21 cellular contexts compared by ENCODE assay signal in the genomic region with DNA sequence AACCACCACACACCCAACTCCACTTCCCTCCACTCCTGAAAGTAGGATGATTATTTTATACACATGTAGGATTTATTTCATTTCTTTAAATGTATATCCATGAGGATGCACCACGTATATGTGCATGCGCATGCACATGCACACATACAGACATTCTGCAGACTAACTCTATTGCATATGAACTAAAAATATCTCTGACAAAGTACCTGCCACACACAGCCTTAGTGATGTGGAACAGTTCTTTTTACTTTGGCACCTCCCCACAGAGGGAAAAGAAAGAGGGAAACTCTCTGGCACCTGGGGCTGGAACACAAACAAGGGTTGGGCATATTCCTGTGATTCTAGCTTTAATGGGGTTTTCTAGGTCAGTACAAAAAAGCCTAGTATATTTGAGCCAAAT.
DNase-seq lines count a peak whose midpoint lies in the region; ATAC-seq and TF ChIP-seq lines count a peak whose summit lies in the region.
"Had no signal": no experiment of that assay in that cellular context is flagged by ENCODE, and none has a peak within 500 bp of the region (broad histone marks: within the 10 kb centered on the region; RNA-seq: fewer than 3 reads in every experiment).

No MANE protein-coding gene starts in this region.

- no peak overlapping the region for H3K4me3 Mint-ChIP-seq in endodermal cell
- H3K4me3 Mint-ChIP-seq in neural progenitor cell: no peak overlapping the region
- H3K4me3 Mint-ChIP-seq: B cell; CD4-positive, CD25-positive, alpha-beta regulatory T cell had no signal

- BruUV-seq in OCI-LY7 (replicated peaks; lab: Mats Ljungman, UMichigan): no TSS peak

- H3K36me3 Mint-ChIP-seq in endodermal cell (ENCODE audit: low read depth) (peaks cover 29% of the 10 kb centered on the region), neural progenitor cell (peaks cover 7% of the 10 kb centered on the region)

- no peaks in the 10 kb centered on the region for H3K9me2 ChIP-seq in OCI-LY7 (ENCODE audit: insufficient read depth, low read length)

- H4K20me1 ChIP-seq in neural progenitor cell (ENCODE audit: low read depth) (no peaks in the 10 kb centered on the region), OCI-LY7 (ENCODE audit: insufficient read depth, low read length) (no peaks in the 10 kb centered on the region)

- peaks cover 0 to 98% (median 41%) of the 10 kb centered on the region in 9 donors for H3K36me3 ChIP-seq in heart left ventricle
- H3K36me3 ChIP-seq in right atrium auricular region: peaks cover 23% of the 10 kb centered on the region
- peaks cover 9% of the 10 kb centered on the region; the same call in 1 of the 2 replicates for H3K36me3 ChIP-seq in HUES6 (ENCODE audit: control insufficient read depth, insufficient read depth, low read length)
- peaks cover 32% of the 10 kb centered on the region for H3K36me3 ChIP-seq in endodermal cell (ENCODE audit: control insufficient read depth, insufficient read depth, low read length)
- peaks cover 4% of the 10 kb centered on the region for H3K36me3 ChIP-seq in neural progenitor cell
- H3K36me3 ChIP-seq in OCI-LY7 (ENCODE audit: insufficient read depth, low read length): peaks cover 42% of the 10 kb centered on the region

- no peaks in the 10 kb centered on the region for H3K9me3 ChIP-seq in heart left ventricle
- H3K9me3 ChIP-seq in right atrium auricular region: no peaks in the 10 kb centered on the region
- no peaks in the 10 kb centered on the region for H3K9me3 ChIP-seq in HUES6 (ENCODE audit: control insufficient read depth, insufficient read depth, low read depth, low read length)
- no peaks in the 10 kb centered on the region for H3K9me3 ChIP-seq in endodermal cell (ENCODE audit: control insufficient read depth, low read length)
- H3K9me3 ChIP-seq in neural progenitor cell (ENCODE audit: low read depth): no peaks in the 10 kb centered on the region
- H3K9me3 ChIP-seq in OCI-LY7 (ENCODE audit: low read length): no peaks in the 10 kb centered on the region

- H2AFZ ChIP-seq in neural progenitor cell (replicated peaks): no peak overlapping the region
- no peak overlapping the region for H2AFZ ChIP-seq in OCI-LY7 (ENCODE audit: low read length)

- TF ChIP-seq CTCF in heart left ventricle (IDR thresholded peaks at IDR 0.05) (no peak), right atrium auricular region (IDR thresholded peaks at IDR 0.05) (no peak), endodermal cell (conservative IDR thresholded peaks at IDR 0.05) (no peak), neural progenitor cell (IDR thresholded peaks at IDR 0.05) (no peak), OCI-LY7 (conservative IDR thresholded peaks at IDR 0.05; ENCODE audit: low read length) (no peak)

- H3K9me3 Mint-ChIP-seq in endodermal cell: no peaks in the 10 kb centered on the region
- no peaks in the 10 kb centered on the region for H3K9me3 Mint-ChIP-seq in neural progenitor cell
- H3K9me3 Mint-ChIP-seq: CD4-positive, CD25-positive, alpha-beta regulatory T cell had no signal

- intact Hi-C loops in heart left ventricle (cut with DNase I): no loop called here
- intact Hi-C loops in OCI-LY7 (cut with micrococcal nuclease; ENCODE audit: unreplicated experiment): no loop called here

- 63 to 83% (median 69%) methylated on average over 2 of the region's 2 CpGs for WGBS in heart left ventricle, 4 donors
- 93% methylated on average over 2 of the region's 2 CpGs for WGBS in endodermal cell (ENCODE audit: insufficient coverage in 1 of 2, insufficient read length in 1 of 2), 2 experiments

- TF ChIP-seq POLR2A in heart left ventricle (IDR thresholded peaks at IDR 0.05): no peak

- H3K27me3 ChIP-seq in heart left ventricle (no peaks in the 10 kb centered on the region), right atrium auricular region (no peaks in the 10 kb centered on the region), HUES6 (ENCODE audit: control insufficient read depth, insufficient read depth, low read length) (no peaks in the 10 kb centered on the region), endodermal cell (ENCODE audit: control insufficient read depth, insufficient read depth, low read length, poor library complexity, severe bottlenecking) (no peaks in the 10 kb centered on the region), neural progenitor cell (no peaks in the 10 kb centered on the region)

- H3K9ac ChIP-seq in HUES6 (ENCODE audit: low read length) (no peak overlapping the region), endodermal cell (ENCODE audit: extremely low read depth, low read length, poor library complexity, severe bottlenecking) (no peak overlapping the region), neural progenitor cell (no peak overlapping the region)

- POLR2A ChIA-PET in OCI-LY7 (lab: Charles Lee): no interaction called here

- peak; percentile 55 to 83 (median 76) for ATAC-seq in heart left ventricle
- no peak for ATAC-seq in HG02610 (IDR thresholded peaks at IDR 0.05; ENCODE audit: unreplicated experiment)
- ATAC-seq: HCT116 had no signal

- H3K27ac ChIP-seq in heart left ventricle (no peak overlapping the region), right atrium auricular region (no peak overlapping the region), HUES6 (ENCODE audit: low read depth, low read length) (peak overlapping the region; percentile 62; the same call in 1 of the 2 replicates), endodermal cell (ENCODE audit: low read depth, low read length) (no peak overlapping the region), neural progenitor cell (peak overlapping the region; percentile 79), OCI-LY7 (ENCODE audit: low read depth, low read length, poor library complexity, severe bottlenecking) (no peak overlapping the region)

- H3K27ac Mint-ChIP-seq in endodermal cell (peak overlapping the region; percentile 64), neural progenitor cell (no peak overlapping the region)
- H3K27ac Mint-ChIP-seq: B cell; CD4-positive, CD25-positive, alpha-beta regulatory T cell had no signal

- H3K4me1 ChIP-seq in heart left ventricle (no peaks in the 10 kb centered on the region), right atrium auricular region (no peaks in the 10 kb centered on the region), HUES6 (ENCODE audit: control insufficient read depth, insufficient read depth, low read length) (peaks cover 56% of the 10 kb centered on the region), endodermal cell (ENCODE audit: control insufficient read depth, insufficient read depth, low read length) (peaks cover 24% of the 10 kb centered on the region), neural progenitor cell (peaks cover 70% of the 10 kb centered on the region), OCI-LY7 (ENCODE audit: insufficient read depth, low read length, poor library complexity, severe bottlenecking) (no peaks in the 10 kb centered on the region)

- peaks cover 61% of the 10 kb centered on the region for H3F3A ChIP-seq in neural progenitor cell (ENCODE audit: low read depth)

- H3K4me2 ChIP-seq in neural progenitor cell (no peak overlapping the region), OCI-LY7 (ENCODE audit: low read length) (no peak overlapping the region)

- H3K4me3 ChIP-seq in heart left ventricle (no peak overlapping the region), right atrium auricular region (no peak overlapping the region), HUES6 (ENCODE audit: low read depth, low read length) (no peak overlapping the region), endodermal cell (ENCODE audit: low read length) (no peak overlapping the region), neural progenitor cell (no peak overlapping the region), OCI-LY7 (ENCODE audit: low read depth, low read length, poor library complexity, severe bottlenecking) (no peak overlapping the region)

- peaks cover 37% of the 10 kb centered on the region for H3K4me1 Mint-ChIP-seq in endodermal cell
- peaks cover 7% of the 10 kb centered on the region for H3K4me1 Mint-ChIP-seq in neural progenitor cell

- H3K27me3 Mint-ChIP-seq in endodermal cell (ENCODE audit: insufficient read depth): no peaks in the 10 kb centered on the region
- H3K27me3 Mint-ChIP-seq in neural progenitor cell (ENCODE audit: insufficient read depth, low read depth): no peaks in the 10 kb centered on the region
- H3K27me3 Mint-ChIP-seq: B cell; CD4-positive, CD25-positive, alpha-beta regulatory T cell had no signal

- DNase-seq in heart left ventricle (no peak), right atrium auricular region (ENCODE audit: low spot score) (no peak), endodermal cell (no peak), neural progenitor cell (ENCODE audit: low spot score) (no peak), OCI-LY7 (ENCODE audit: low spot score) (no peak), T-helper 1 cell (no peak)
- DNase-seq: ACHN; CD4-positive, CD25-positive, alpha-beta regulatory T cell; EL; IMR-90; Karpas-422; MM.1S; NCI-H1092 treated with DMSO at 0.1 percent for 48 hours; NCI-H2081 treated with DMSO at 0.1 percent for 48 hours; NCI-H510A treated with DMSO at 0.1 percent for 48 hours; NCI-H82; SHP77 had no signal

- no peaks in the 10 kb centered on the region for H3K79me2 ChIP-seq in neural progenitor cell (ENCODE audit: low read depth)
- H3K79me2 ChIP-seq in OCI-LY7 (ENCODE audit: insufficient read depth, low read depth, low read length): no peaks in the 10 kb centered on the region

- CTCF ChIA-PET in OCI-LY7 (lab: Charles Lee; ENCODE audit: unreplicated experiment): no interaction called here

Comparison
In these comparisons a context has a peak if more than half of its experiments do, and no peak if none do; other contexts are left out.
1. H3K27ac ChIP-seq: peak in HUES6 (single experiment) and neural progenitor cell (single experiment); none in heart left ventricle (0 of 12), right atrium auricular region (0 of 2), endodermal cell (single experiment) and OCI-LY7 (single experiment).